Comparison of ENCODE assay signal across 1 cellular context in genomic region chr3:4977001-4977888, GRCh38.
A peak's percentile ranks its signal among the peaks of the same experiment; 100 is the strongest.
TF ChIP-seq lines count a peak whose summit lies in the region.

No MANE protein-coding gene starts in this region.

TF ChIP-seq in K562, 482 proteins besides CTCF, POLR2A, EP300 and RAD21 (continued from another document and continues in another):
- TF ChIP-seq, protein P1, sequence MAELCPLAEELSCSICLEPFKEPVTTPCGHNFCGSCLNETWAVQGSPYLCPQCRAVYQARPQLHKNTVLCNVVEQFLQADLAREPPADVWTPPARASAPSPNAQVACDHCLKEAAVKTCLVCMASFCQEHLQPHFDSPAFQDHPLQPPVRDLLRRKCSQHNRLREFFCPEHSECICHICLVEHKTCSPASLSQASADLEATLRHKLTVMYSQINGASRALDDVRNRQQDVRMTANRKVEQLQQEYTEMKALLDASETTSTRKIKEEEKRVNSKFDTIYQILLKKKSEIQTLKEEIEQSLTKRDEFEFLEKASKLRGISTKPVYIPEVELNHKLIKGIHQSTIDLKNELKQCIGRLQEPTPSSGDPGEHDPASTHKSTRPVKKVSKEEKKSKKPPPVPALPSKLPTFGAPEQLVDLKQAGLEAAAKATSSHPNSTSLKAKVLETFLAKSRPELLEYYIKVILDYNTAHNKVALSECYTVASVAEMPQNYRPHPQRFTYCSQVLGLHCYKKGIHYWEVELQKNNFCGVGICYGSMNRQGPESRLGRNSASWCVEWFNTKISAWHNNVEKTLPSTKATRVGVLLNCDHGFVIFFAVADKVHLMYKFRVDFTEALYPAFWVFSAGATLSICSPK (IDR thresholded peaks at IDR 0.05; ENCODE audit: borderline replicate concordance), result 0 out of 2 replicates have a peak, but pooled peaks have one; percentile 71
- TF ChIP-seq DPF2 (IDR thresholded peaks at IDR 0.05) (peak; percentile 88), ZNF695 (CRISPR knock-in tag; IDR thresholded peaks at IDR 0.05) (peak; percentile 74; the same call in 1 of the 2 replicates), HMG20B (CRISPR knock-in tag; IDR thresholded peaks at IDR 0.05) (peak; percentile 72; the same call in 1 of the 2 replicates), GTF2B (IDR thresholded peaks at IDR 0.05; ENCODE audit: extremely low read depth, insufficient read length) (no peak), HINFP (tag; conservative IDR thresholded peaks at IDR 0.05; ENCODE audit: low read depth) (peak; percentile 40; the same call in 1 of the 2 replicates), ZNF253 (CRISPR knock-in tag; conservative IDR thresholded peaks at IDR 0.05) (no peak), POLR2B (IDR thresholded peaks at IDR 0.05; ENCODE audit: low read depth, partially characterized antibody) (peak; percentile 32), KAT8 (IDR thresholded peaks at IDR 0.05; ENCODE audit: low read depth) (no peak), MTA2 (IDR thresholded peaks at IDR 0.05; ENCODE audit: low read depth) (peak; percentile 57; the same call in 1 of the 2 replicates), ZNF165 (CRISPR knock-in tag; IDR thresholded peaks at IDR 0.05; ENCODE audit: borderline replicate concordance) (0 out of 2 replicates have a peak, but pooled peaks have one; percentile 5), MEIS2 (IDR thresholded peaks at IDR 0.05; ENCODE audit: partially characterized antibody) (peak; percentile 80), E2F1 (CRISPR knock-in tag; IDR thresholded peaks at IDR 0.05) (peak; percentile 73), MYC (IDR thresholded peaks at IDR 0.05; ENCODE audit: low read depth, low read length) (peak; percentile 68; the same call in 1 of the 2 replicates), MYC (CRISPR knock-in tag; IDR thresholded peaks at IDR 0.05; ENCODE audit: borderline replicate concordance, low read depth) (no peak), ETV6 (IDR thresholded peaks at IDR 0.05; ENCODE audit: borderline replicate concordance in 1 of 2, low read depth in 2 of 2, low read length in 1 of 2) (peak in 1 of 2 experiments; percentile 55; a peak in 1 of 4 replicates), ETV6 (CRISPR knock-in tag; IDR thresholded peaks at IDR 0.05; ENCODE audit: borderline replicate concordance) (peak; percentile 59; the same call in 1 of the 2 replicates), ZBTB7A (IDR thresholded peaks at IDR 0.05; ENCODE audit: borderline replicate concordance, control insufficient read depth, low read depth, low read length) (peak; percentile 91), TCF7 (IDR thresholded peaks at IDR 0.05; ENCODE audit: borderline replicate concordance) (peak; percentile 63), ZNF282 (CRISPR knock-in tag; IDR thresholded peaks at IDR 0.05) (no peak), XRCC5 (IDR thresholded peaks at IDR 0.05; ENCODE audit: low read depth, low read length) (peak; percentile 72), ELK1 (CRISPR knock-in tag; IDR thresholded peaks at IDR 0.05) (no peak), DDX20 (tag; IDR thresholded peaks at IDR 0.05; ENCODE audit: low read depth) (0 out of 2 replicates have a peak, but pooled peaks have one; percentile 55), TOE1 (IDR thresholded peaks at IDR 0.05; ENCODE audit: borderline replicate concordance) (no peak), TOE1 (CRISPR knock-in tag; IDR thresholded peaks at IDR 0.05; ENCODE audit: borderline replicate concordance, low read depth) (0 out of 2 replicates have a peak, but pooled peaks have one; percentile 81), TAF15 (IDR thresholded peaks at IDR 0.05; ENCODE audit: low read depth, low read length) (no peak), ZSCAN32 (CRISPR knock-in tag; IDR thresholded peaks at IDR 0.05) (peak; percentile 4; the same call in 1 of the 2 replicates), HNRNPLL (IDR thresholded peaks at IDR 0.05; ENCODE audit: low read depth, low read length, poor library complexity, severe bottlenecking) (peak; percentile 16), ATF4 (CRISPR knock-in tag; IDR thresholded peaks at IDR 0.05) (peak; percentile 57), ZC3H4 (CRISPR knock-in tag; IDR thresholded peaks at IDR 0.05; ENCODE audit: borderline replicate concordance) (no peak), NR3C1 (CRISPR knock-in tag; IDR thresholded peaks at IDR 0.05) (no peak), NCOR1 (IDR thresholded peaks at IDR 0.05) (no peak), GTF2F1 (IDR thresholded peaks at IDR 0.05; ENCODE audit: low read depth, low read length) (no peak), HDAC1 (IDR thresholded peaks at IDR 0.05) (peak in 1 of 2 experiments; percentile 87; a peak in 2 of 4 replicates), MAZ (CRISPR knock-in tag; conservative IDR thresholded peaks at IDR 0.05 in 1 of 2, IDR thresholded peaks at IDR 0.05 in 1 of 2) (peak; percentile 46 to 80)
- TF ChIP-seq, protein P2, sequence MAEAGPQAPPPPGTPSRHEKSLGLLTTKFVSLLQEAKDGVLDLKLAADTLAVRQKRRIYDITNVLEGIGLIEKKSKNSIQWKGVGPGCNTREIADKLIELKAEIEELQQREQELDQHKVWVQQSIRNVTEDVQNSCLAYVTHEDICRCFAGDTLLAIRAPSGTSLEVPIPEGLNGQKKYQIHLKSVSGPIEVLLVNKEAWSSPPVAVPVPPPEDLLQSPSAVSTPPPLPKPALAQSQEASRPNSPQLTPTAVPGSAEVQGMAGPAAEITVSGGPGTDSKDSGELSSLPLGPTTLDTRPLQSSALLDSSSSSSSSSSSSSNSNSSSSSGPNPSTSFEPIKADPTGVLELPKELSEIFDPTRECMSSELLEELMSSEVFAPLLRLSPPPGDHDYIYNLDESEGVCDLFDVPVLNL (CRISPR knock-in tag; IDR thresholded peaks at IDR 0.05; ENCODE audit: low read depth), result no peak
- TF ChIP-seq, protein P3, sequence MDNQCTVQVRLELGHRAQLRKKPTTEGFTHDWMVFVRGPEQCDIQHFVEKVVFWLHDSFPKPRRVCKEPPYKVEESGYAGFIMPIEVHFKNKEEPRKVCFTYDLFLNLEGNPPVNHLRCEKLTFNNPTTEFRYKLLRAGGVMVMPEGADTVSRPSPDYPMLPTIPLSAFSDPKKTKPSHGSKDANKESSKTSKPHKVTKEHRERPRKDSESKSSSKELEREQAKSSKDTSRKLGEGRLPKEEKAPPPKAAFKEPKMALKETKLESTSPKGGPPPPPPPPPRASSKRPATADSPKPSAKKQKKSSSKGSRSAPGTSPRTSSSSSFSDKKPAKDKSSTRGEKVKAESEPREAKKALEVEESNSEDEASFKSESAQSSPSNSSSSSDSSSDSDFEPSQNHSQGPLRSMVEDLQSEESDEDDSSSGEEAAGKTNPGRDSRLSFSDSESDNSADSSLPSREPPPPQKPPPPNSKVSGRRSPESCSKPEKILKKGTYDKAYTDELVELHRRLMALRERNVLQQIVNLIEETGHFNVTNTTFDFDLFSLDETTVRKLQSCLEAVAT (IDR thresholded peaks at IDR 0.05), result peak in 1 of 2 experiments; percentile 76; a peak in 1 of 4 replicates
- TF ChIP-seq, protein P4, sequence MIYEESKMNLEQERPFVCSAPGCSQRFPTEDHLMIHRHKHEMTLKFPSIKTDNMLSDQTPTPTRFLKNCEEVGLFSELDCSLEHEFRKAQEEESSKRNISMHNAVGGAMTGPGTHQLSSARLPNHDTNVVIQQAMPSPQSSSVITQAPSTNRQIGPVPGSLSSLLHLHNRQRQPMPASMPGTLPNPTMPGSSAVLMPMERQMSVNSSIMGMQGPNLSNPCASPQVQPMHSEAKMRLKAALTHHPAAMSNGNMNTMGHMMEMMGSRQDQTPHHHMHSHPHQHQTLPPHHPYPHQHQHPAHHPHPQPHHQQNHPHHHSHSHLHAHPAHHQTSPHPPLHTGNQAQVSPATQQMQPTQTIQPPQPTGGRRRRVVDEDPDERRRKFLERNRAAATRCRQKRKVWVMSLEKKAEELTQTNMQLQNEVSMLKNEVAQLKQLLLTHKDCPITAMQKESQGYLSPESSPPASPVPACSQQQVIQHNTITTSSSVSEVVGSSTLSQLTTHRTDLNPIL (CRISPR knock-in tag; IDR thresholded peaks at IDR 0.05), result peak; percentile 55; the same call in 1 of the 2 replicates
- TF ChIP-seq, protein P5, sequence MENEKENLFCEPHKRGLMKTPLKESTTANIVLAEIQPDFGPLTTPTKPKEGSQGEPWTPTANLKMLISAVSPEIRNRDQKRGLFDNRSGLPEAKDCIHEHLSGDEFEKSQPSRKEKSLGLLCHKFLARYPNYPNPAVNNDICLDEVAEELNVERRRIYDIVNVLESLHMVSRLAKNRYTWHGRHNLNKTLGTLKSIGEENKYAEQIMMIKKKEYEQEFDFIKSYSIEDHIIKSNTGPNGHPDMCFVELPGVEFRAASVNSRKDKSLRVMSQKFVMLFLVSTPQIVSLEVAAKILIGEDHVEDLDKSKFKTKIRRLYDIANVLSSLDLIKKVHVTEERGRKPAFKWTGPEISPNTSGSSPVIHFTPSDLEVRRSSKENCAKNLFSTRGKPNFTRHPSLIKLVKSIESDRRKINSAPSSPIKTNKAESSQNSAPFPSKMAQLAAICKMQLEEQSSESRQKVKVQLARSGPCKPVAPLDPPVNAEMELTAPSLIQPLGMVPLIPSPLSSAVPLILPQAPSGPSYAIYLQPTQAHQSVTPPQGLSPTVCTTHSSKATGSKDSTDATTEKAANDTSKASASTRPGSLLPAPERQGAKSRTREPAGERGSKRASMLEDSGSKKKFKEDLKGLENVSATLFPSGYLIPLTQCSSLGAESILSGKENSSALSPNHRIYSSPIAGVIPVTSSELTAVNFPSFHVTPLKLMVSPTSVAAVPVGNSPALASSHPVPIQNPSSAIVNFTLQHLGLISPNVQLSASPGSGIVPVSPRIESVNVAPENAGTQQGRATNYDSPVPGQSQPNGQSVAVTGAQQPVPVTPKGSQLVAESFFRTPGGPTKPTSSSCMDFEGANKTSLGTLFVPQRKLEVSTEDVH (IDR thresholded peaks at IDR 0.05; ENCODE audit: low read depth, partially characterized antibody), result peak; percentile 55
- TF ChIP-seq, protein P6, sequence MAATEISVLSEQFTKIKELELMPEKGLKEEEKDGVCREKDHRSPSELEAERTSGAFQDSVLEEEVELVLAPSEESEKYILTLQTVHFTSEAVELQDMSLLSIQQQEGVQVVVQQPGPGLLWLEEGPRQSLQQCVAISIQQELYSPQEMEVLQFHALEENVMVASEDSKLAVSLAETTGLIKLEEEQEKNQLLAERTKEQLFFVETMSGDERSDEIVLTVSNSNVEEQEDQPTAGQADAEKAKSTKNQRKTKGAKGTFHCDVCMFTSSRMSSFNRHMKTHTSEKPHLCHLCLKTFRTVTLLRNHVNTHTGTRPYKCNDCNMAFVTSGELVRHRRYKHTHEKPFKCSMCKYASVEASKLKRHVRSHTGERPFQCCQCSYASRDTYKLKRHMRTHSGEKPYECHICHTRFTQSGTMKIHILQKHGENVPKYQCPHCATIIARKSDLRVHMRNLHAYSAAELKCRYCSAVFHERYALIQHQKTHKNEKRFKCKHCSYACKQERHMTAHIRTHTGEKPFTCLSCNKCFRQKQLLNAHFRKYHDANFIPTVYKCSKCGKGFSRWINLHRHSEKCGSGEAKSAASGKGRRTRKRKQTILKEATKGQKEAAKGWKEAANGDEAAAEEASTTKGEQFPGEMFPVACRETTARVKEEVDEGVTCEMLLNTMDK (IDR thresholded peaks at IDR 0.05; ENCODE audit: borderline replicate concordance, insufficient read depth, low read depth, low read length, poor library complexity, severe bottlenecking), result no peak
- TF ChIP-seq, protein P7, sequence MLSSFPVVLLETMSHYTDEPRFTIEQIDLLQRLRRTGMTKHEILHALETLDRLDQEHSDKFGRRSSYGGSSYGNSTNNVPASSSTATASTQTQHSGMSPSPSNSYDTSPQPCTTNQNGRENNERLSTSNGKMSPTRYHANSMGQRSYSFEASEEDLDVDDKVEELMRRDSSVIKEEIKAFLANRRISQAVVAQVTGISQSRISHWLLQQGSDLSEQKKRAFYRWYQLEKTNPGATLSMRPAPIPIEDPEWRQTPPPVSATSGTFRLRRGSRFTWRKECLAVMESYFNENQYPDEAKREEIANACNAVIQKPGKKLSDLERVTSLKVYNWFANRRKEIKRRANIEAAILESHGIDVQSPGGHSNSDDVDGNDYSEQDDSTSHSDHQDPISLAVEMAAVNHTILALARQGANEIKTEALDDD (IDR thresholded peaks at IDR 0.05), result peak; percentile 74
